Comparison of ENCODE assay signal across 11 cellular contexts in the genomic region with DNA sequence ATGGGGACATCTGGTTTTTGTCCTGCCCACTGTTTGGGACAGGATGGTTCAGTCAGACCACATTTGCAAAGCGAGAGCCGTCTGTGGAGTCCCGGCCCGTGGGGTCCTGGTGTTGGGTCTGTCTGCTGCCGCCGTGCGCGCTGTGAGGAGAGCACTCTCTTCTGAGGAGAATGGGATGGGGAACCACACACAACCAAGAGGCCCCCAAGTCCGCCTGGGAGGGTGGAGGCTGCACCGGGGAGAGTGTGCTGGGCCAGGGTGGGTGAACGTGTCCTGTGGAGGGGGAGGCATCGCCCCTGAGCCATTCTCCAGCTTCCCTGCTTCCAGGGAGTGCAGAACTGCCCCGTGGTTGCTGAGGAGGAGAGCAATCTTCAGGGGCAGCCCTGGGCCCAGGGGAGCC.
DNase-seq lines count a peak whose midpoint lies in the region; TF ChIP-seq lines count a peak whose summit lies in the region.
"Had no signal": no experiment of that assay in that cellular context is flagged by ENCODE, and none has a peak within 500 bp of the region (broad histone marks: within the 10 kb centered on the region; RNA-seq: fewer than 3 reads in every experiment).

No MANE protein-coding gene starts in this region.

- no peak overlapping the region for H3K27ac ChIP-seq in mammary epithelial cell (ENCODE audit: insufficient read depth, low read depth, low read length)
- no peak overlapping the region for H3K27ac ChIP-seq in endodermal cell (ENCODE audit: low read depth, low read length)
- peak overlapping the region; percentile 7 for H3K27ac ChIP-seq in urinary bladder (ENCODE audit: low read depth)
- no peak overlapping the region for H3K27ac ChIP-seq in MM.1S (ENCODE audit: low read length)

- BruUV-seq in MCF 10A (replicated peaks; lab: Mats Ljungman, UMichigan) (no TSS peak), mammary epithelial cell (replicated peaks; lab: Mats Ljungman, UMichigan) (no TSS peak)

- H3K27me3 ChIP-seq in mammary epithelial cell (ENCODE audit: insufficient read depth, low read length) (no peaks in the 10 kb centered on the region), endodermal cell (ENCODE audit: control insufficient read depth, insufficient read depth, low read length, poor library complexity, severe bottlenecking) (no peaks in the 10 kb centered on the region), MM.1S (replicated peaks; ENCODE audit: insufficient read depth, low read length) (peaks cover 10% of the 10 kb centered on the region)

- in situ Hi-C loops in mammary epithelial cell (cut with MboI; ENCODE audit: low sequenced_read_pairs in 2 of 2), result no loop called here

- H3K4me3 Mint-ChIP-seq in MCF 10A (ENCODE audit: unreplicated experiment) (no peak overlapping the region), endodermal cell (no peak overlapping the region), neural crest cell (no peak overlapping the region)
- H3K4me3 Mint-ChIP-seq: activated T-helper 1 cell treated with anti-CD3 and anti-CD28 coated beads, Interleukin-12 subunit alpha, Interleukin-12 subunit beta, Interleukin-2, Interleukin-4 antibody, amounts not matched to agents 30 ng/mL and 10 ng/mL and 1 ng/mL, durations not matched to agents 14 hours and 24 hours and 36 hours had no signal

- H3K9me3 ChIP-seq in mammary epithelial cell (replicated peaks; ENCODE audit: insufficient read depth, low read length) (no peaks in the 10 kb centered on the region), endodermal cell (ENCODE audit: control insufficient read depth, low read length) (no peaks in the 10 kb centered on the region), MM.1S (replicated peaks; ENCODE audit: insufficient read depth, low read length) (no peaks in the 10 kb centered on the region)

- H3K9ac ChIP-seq in mammary epithelial cell (ENCODE audit: insufficient read depth, low read length) (no peak overlapping the region), endodermal cell (ENCODE audit: extremely low read depth, low read length, poor library complexity, severe bottlenecking) (no peak overlapping the region), MM.1S (ENCODE audit: low read length) (no peak overlapping the region)

- H3K36me3 Mint-ChIP-seq in MCF 10A (ENCODE audit: insufficient read depth, unreplicated experiment), result no peaks in the 10 kb centered on the region
- H3K36me3 Mint-ChIP-seq in endodermal cell (ENCODE audit: low read depth), result no peaks in the 10 kb centered on the region
- no peaks in the 10 kb centered on the region for H3K36me3 Mint-ChIP-seq in neural crest cell (ENCODE audit: low read depth)

- peaks cover 14% of the 10 kb centered on the region for H3K4me1 Mint-ChIP-seq in MCF 10A (ENCODE audit: insufficient read depth, unreplicated experiment)
- peaks cover 19% of the 10 kb centered on the region for H3K4me1 Mint-ChIP-seq in endodermal cell
- peaks cover 12% of the 10 kb centered on the region for H3K4me1 Mint-ChIP-seq in neural crest cell

- H3K4me3 ChIP-seq in mammary epithelial cell (replicated peaks in 1 of 3; ENCODE audit: insufficient read depth in 1 of 3, low read depth in 2 of 3, low read length in 3 of 3) (no peak overlapping the region), endodermal cell (ENCODE audit: low read length) (no peak overlapping the region), urinary bladder (ENCODE audit: low read depth, low read length) (no peak overlapping the region), MM.1S (ENCODE audit: low read length) (no peak overlapping the region)

- TF ChIP-seq CTCF in MCF 10A (IDR thresholded peaks at IDR 0.05; ENCODE audit: unreplicated experiment) (no peak), mammary epithelial cell (conservative IDR thresholded peaks at IDR 0.05 in 1 of 2, IDR thresholded peaks at IDR 0.05 in 1 of 2; ENCODE audit: extremely low read depth in 1 of 2, insufficient read depth in 1 of 2, low read depth in 1 of 2, low read length in 2 of 2) (no peak), endodermal cell (conservative IDR thresholded peaks at IDR 0.05) (no peak), neural crest cell (conservative IDR thresholded peaks at IDR 0.05) (no peak), MM.1S (IDR thresholded peaks at IDR 0.05; ENCODE audit: low read length) (no peak)

- 93% methylated on average over 12 of the region's 13 CpGs for WGBS in mammary epithelial cell (ENCODE audit: low coverage, missing lambda C conversion rate)
- 91 to 94% methylated on average over 6 to 13 of the region's 13 CpGs for WGBS in endodermal cell (ENCODE audit: insufficient coverage in 1 of 2, insufficient read length in 1 of 2), 2 experiments
- WGBS in urinary bladder, result 87% methylated on average over 13 of the region's 13 CpGs

- H4K20me1 ChIP-seq in mammary epithelial cell (ENCODE audit: insufficient read depth, low read length) (no peaks in the 10 kb centered on the region), MM.1S (ENCODE audit: insufficient read depth, low read length) (no peaks in the 10 kb centered on the region)

- H2AFZ ChIP-seq in mammary epithelial cell (ENCODE audit: low read depth, low read length), result no peak overlapping the region
- H2AFZ ChIP-seq in MM.1S (ENCODE audit: low read length), result no peak overlapping the region

- dilution Hi-C loops in mammary epithelial cell (cut with HindIII; ENCODE audit: low sequenced_read_pairs), result no loop called here

- intact Hi-C loops in MCF 10A (cut with micrococcal nuclease) (no loop called here), mammary epithelial cell (cut with micrococcal nuclease) (no loop called here)

- H3K36me3 ChIP-seq in mammary epithelial cell (ENCODE audit: insufficient read depth, low read length) (no peaks in the 10 kb centered on the region), endodermal cell (ENCODE audit: control insufficient read depth, insufficient read depth, low read length) (no peaks in the 10 kb centered on the region), urinary bladder (ENCODE audit: insufficient read depth) (no peaks in the 10 kb centered on the region), MM.1S (replicated peaks; ENCODE audit: insufficient read depth, low read length) (no peaks in the 10 kb centered on the region)

- no peaks in the 10 kb centered on the region for H3K9me2 ChIP-seq in MM.1S (replicated peaks; ENCODE audit: insufficient read depth, low read length)

- H3K9me3 Mint-ChIP-seq in MCF 10A (ENCODE audit: unreplicated experiment) (no peaks in the 10 kb centered on the region), endodermal cell (peaks cover 2% of the 10 kb centered on the region), neural crest cell (no peaks in the 10 kb centered on the region)
- H3K9me3 Mint-ChIP-seq: activated T-helper 1 cell treated with anti-CD3 and anti-CD28 coated beads, Interleukin-12 subunit alpha, Interleukin-12 subunit beta, Interleukin-2, Interleukin-4 antibody, amounts not matched to agents 30 ng/mL and 10 ng/mL and 1 ng/mL, durations not matched to agents 14 hours and 24 hours and 36 hours had no signal

- H3K4me1 ChIP-seq in mammary epithelial cell (ENCODE audit: insufficient read depth, low read length) (peaks cover 14% of the 10 kb centered on the region), endodermal cell (ENCODE audit: control insufficient read depth, insufficient read depth, low read length) (peaks cover 10% of the 10 kb centered on the region), urinary bladder (ENCODE audit: insufficient read depth) (no peaks in the 10 kb centered on the region), MM.1S (ENCODE audit: low read length) (no peaks in the 10 kb centered on the region)

- H3K27me3 Mint-ChIP-seq in MCF 10A (ENCODE audit: insufficient read depth, unreplicated experiment) (no peaks in the 10 kb centered on the region), endodermal cell (ENCODE audit: insufficient read depth) (no peaks in the 10 kb centered on the region), neural crest cell (ENCODE audit: low read depth) (no peaks in the 10 kb centered on the region)

- H3K79me2 ChIP-seq in mammary epithelial cell (ENCODE audit: insufficient read depth, low read length) (no peaks in the 10 kb centered on the region), MM.1S (ENCODE audit: low read length) (no peaks in the 10 kb centered on the region)

- H3K27ac Mint-ChIP-seq in MCF 10A (ENCODE audit: low read depth, unreplicated experiment), result peak overlapping the region; percentile 97
- H3K27ac Mint-ChIP-seq in endodermal cell, result peak overlapping the region; percentile 95
- peak overlapping the region; percentile 62 for H3K27ac Mint-ChIP-seq in neural crest cell (ENCODE audit: unreplicated experiment)

- DNase-seq in MCF 10A (ENCODE audit: unreplicated experiment) (no peak), mammary epithelial cell (no peak), endodermal cell (no peak), neural crest cell (ENCODE audit: low read depth, low spot score) (no peak), germinal center (ENCODE audit: low spot score) (no peak), MM.1S (no peak)
- no peak for DNase-seq in stimulated activated CD4-positive, alpha-beta T cell treated with anti-CD3 and anti-CD28 coated beads, Interleukin-4, amount 100 ng/mL, for 24 hours
- DNase-seq: NCI-H187, NCI-H774 had no signal

- CTCF ChIA-PET in MCF 10A (lab: Yijun Ruan, JAX) (no interaction called here), mammary epithelial cell (lab: Charles Lee; ENCODE audit: low non-redundant PET) (no interaction called here)

- no peaks in the 10 kb centered on the region for H3F3A ChIP-seq in MM.1S (ENCODE audit: insufficient read depth, low read length)

- no peak overlapping the region for H3K4me2 ChIP-seq in mammary epithelial cell (ENCODE audit: insufficient read depth, low read depth, low read length)
- no peak overlapping the region for H3K4me2 ChIP-seq in MM.1S (ENCODE audit: low read depth, low read length)

- POLR2A ChIA-PET in MCF 10A (lab: Yijun Ruan, JAX), result no interaction called here
